ENCODE assay signal across 23 cellular contexts in the genomic region with DNA sequence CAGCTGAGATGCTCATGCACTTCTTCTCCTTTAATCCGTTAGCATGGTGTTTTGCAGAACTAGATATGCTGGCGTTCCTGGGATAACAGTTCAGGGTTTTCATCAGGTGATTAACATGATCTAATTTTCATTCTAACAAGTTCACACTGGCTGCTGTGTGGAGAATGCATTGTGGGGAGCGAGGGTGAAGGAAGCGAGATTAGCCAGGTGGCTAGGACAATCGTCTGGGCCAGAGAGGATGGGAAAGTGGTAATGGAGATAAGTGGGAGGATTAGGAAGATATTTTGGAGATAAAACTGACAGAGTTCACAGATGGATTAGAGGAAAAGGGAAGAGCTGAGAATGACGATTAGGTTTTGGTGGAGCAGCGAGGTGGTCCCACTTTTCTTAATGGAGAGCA.
"Had no signal": no experiment of that assay in that cellular context is flagged by ENCODE, and none has a peak within 500 bp of the region (broad histone marks: within the 10 kb centered on the region; RNA-seq: fewer than 3 reads in every experiment).

No MANE protein-coding gene starts in this region.

- H3K4me3 Mint-ChIP-seq: activated T-helper 17 cell treated with anti-CD3 and anti-CD28 coated beads, Interleukin-2, amount 50 U/mL, for 72 hours; naive B cell; T-cell; T-helper 2 cell treated with Interferon-gamma antibody and Interleukin-4, amounts not matched to agents 5 μg/mL and 100 μg/mL, for 36 hours; WTC11 had no signal

- H3K27ac ChIP-seq: adrenal gland, ascending aorta, esophagus muscularis mucosa, neutrophil, pancreas, psoas muscle, right atrium auricular region had no signal

- H3K36me3 Mint-ChIP-seq: activated naive CD4-positive, alpha-beta T cell treated with anti-CD3 and anti-CD28 coated beads, Interleukin-2, amount 50 U/mL, for 72 hours; naive B cell; T-cell; WTC11 had no signal

- H3K4me1 ChIP-seq: adrenal gland, ascending aorta, gastrocnemius medialis, psoas muscle, right atrium auricular region had no signal

- H3K9me3 Mint-ChIP-seq: activated naive CD4-positive, alpha-beta T cell treated with anti-CD3 and anti-CD28 coated beads, Interleukin-2, amount 50 U/mL, for 72 hours; activated T-helper 17 cell treated with anti-CD3 and anti-CD28 coated beads, Interleukin-2, amount 50 U/mL, for 72 hours; T-cell; T-helper 2 cell treated with Interferon-gamma antibody and Interleukin-4, amounts not matched to agents 5 μg/mL and 100 μg/mL, for 36 hours; WTC11 had no signal

- H3K4me1 Mint-ChIP-seq: activated T-helper 17 cell treated with anti-CD3 and anti-CD28 coated beads, Interleukin-2, amount 50 U/mL, for 72 hours; naive B cell; T-cell had no signal

- H3K9me3 ChIP-seq: adrenal gland, ascending aorta, esophagus muscularis mucosa, gastrocnemius medialis, neutrophil, pancreas, psoas muscle, right atrium auricular region had no signal

- H3K27me3 ChIP-seq: adrenal gland, ascending aorta, esophagus muscularis mucosa, gastrocnemius medialis, pancreas, right atrium auricular region had no signal

- H3K4me3 ChIP-seq: adrenal gland, ascending aorta, esophagus muscularis mucosa, gastrocnemius medialis, pancreas, psoas muscle, right atrium auricular region had no signal

- H3K36me3 ChIP-seq: adrenal gland, ascending aorta, esophagus muscularis mucosa, gastrocnemius medialis, neutrophil, pancreas, right atrium auricular region had no signal

- H3K27ac Mint-ChIP-seq: activated naive CD4-positive, alpha-beta T cell treated with anti-CD3 and anti-CD28 coated beads, Interleukin-2, amount 50 U/mL, for 72 hours; activated T-helper 17 cell treated with anti-CD3 and anti-CD28 coated beads, Interleukin-2, amount 50 U/mL, for 72 hours; naive B cell; T-cell; T-helper 2 cell treated with Interferon-gamma antibody and Interleukin-4, amounts not matched to agents 5 μg/mL and 100 μg/mL, for 36 hours; WTC11 had no signal

- DNase-seq: activated T-cell treated with anti-CD3 and anti-CD28 coated beads, Interleukin-2, amount 50 U/mL, for 1 hour; adrenal gland; central memory CD4-positive, alpha-beta T cell; effector memory CD4-positive, alpha-beta T cell; gastrocnemius medialis; head of caudate nucleus; hypothalamus; left ventricle myocardium superior; mammary epithelial cell; naive B cell; psoas muscle; stimulated activated CD4-positive, alpha-beta T cell treated with anti-CD3 and anti-CD28 coated beads, Interleukin-4, amount 100 ng/mL, for 24 hours; stimulated activated naive CD4-positive, alpha-beta T cell treated with Interleukin-2 at 50 U/mL for 16 hours; T-cell had no signal
